Comparison of ENCODE assay signal across 1 cellular context in genomic region chr12:125151284-125151683, GRCh38.
TF ChIP-seq lines count a peak whose summit lies in the region.

No MANE protein-coding gene starts in this region.

TF ChIP-seq in K562, 482 proteins besides CTCF, POLR2A, EP300 and RAD21 (continued from another document and continues in another):
- TF ChIP-seq POLR3G (IDR thresholded peaks at IDR 0.05; ENCODE audit: extremely low read depth, insufficient read length, insufficient replicate concordance) (no peak), MAFF (IDR thresholded peaks at IDR 0.05; ENCODE audit: low read length) (no peak), CXXC5 (CRISPR knock-in tag; IDR thresholded peaks at IDR 0.05) (0 out of 2 replicates have a peak, but pooled peaks have one; percentile 35), MYBL2 (IDR thresholded peaks at IDR 0.05; ENCODE audit: low read depth) (no peak), MYBL2 (CRISPR knock-in tag; IDR thresholded peaks at IDR 0.05; ENCODE audit: borderline replicate concordance) (no peak), DEAF1 (CRISPR knock-in tag; IDR thresholded peaks at IDR 0.05) (no peak), FOSL1 (tag; conservative IDR thresholded peaks at IDR 0.05) (no peak), E2F6 (IDR thresholded peaks at IDR 0.05; ENCODE audit: borderline replicate concordance in 1 of 2, extremely low read depth in 1 of 2, insufficient read depth in 1 of 2, insufficient read length in 1 of 2, low read depth in 1 of 2, low read length in 1 of 2, poor library complexity in 1 of 2, severe bottlenecking in 1 of 2) (no peak), NFE2L1 (tag; IDR thresholded peaks at IDR 0.05; ENCODE audit: borderline replicate concordance, low read depth) (no peak), KLF10 (CRISPR knock-in tag; IDR thresholded peaks at IDR 0.05) (no peak), CSDE1 (IDR thresholded peaks at IDR 0.05) (no peak), SNIP1 (IDR thresholded peaks at IDR 0.05; ENCODE audit: low read depth) (no peak), GTF2F1 (IDR thresholded peaks at IDR 0.05; ENCODE audit: low read depth, low read length) (no peak), TCF7L2 (IDR thresholded peaks at IDR 0.05; ENCODE audit: low read depth, low read length) (no peak), PCBP1 (IDR thresholded peaks at IDR 0.05; ENCODE audit: low read depth, low read length, poor library complexity, severe bottlenecking) (no peak), KHSRP (IDR thresholded peaks at IDR 0.05) (no peak), RUNX1 (IDR thresholded peaks at IDR 0.05; ENCODE audit: low read depth) (no peak), LEF1 (IDR thresholded peaks at IDR 0.05) (no peak), CBFA2T2 (conservative IDR thresholded peaks at IDR 0.05) (peak; percentile 73), MXI1 (IDR thresholded peaks at IDR 0.05; ENCODE audit: low read depth, low read length) (no peak), CBX5 (IDR thresholded peaks at IDR 0.05; ENCODE audit: borderline replicate concordance, low read depth) (no peak), MCM3 (IDR thresholded peaks at IDR 0.05) (no peak), ZNF41 (CRISPR knock-in tag; conservative IDR thresholded peaks at IDR 0.05) (no peak), MED1 (CRISPR knock-in tag; IDR thresholded peaks at IDR 0.05; ENCODE audit: borderline replicate concordance) (no peak), POLR2B (IDR thresholded peaks at IDR 0.05; ENCODE audit: low read depth, partially characterized antibody) (no peak), PHB2 (IDR thresholded peaks at IDR 0.05; ENCODE audit: low read depth) (no peak), EHMT2 (IDR thresholded peaks at IDR 0.05) (no peak), ZNF79 (CRISPR knock-in tag; IDR thresholded peaks at IDR 0.05; ENCODE audit: low read depth) (no peak), PRMT5 (CRISPR knock-in tag; IDR thresholded peaks at IDR 0.05) (no peak), TAF15 (IDR thresholded peaks at IDR 0.05; ENCODE audit: low read depth, low read length) (no peak), CREM (IDR thresholded peaks at IDR 0.05; ENCODE audit: low read depth) (no peak), TFE3 (CRISPR knock-in tag; IDR thresholded peaks at IDR 0.05) (peak; percentile 91), MAX (CRISPR knock-in tag; IDR thresholded peaks at IDR 0.05) (0 out of 2 replicates have a peak, but pooled peaks have one; percentile 47), MEIS2 (IDR thresholded peaks at IDR 0.05; ENCODE audit: partially characterized antibody) (no peak), CHD4 (IDR thresholded peaks at IDR 0.05; ENCODE audit: insufficient read depth, insufficient replicate concordance, low read depth, low read length, poor library complexity, severe bottlenecking) (no peak), YBX1 (IDR thresholded peaks at IDR 0.05) (no peak), MEF2D (tag; conservative IDR thresholded peaks at IDR 0.05; ENCODE audit: low read depth) (no peak), ZNF263 (CRISPR knock-in tag; IDR thresholded peaks at IDR 0.05; ENCODE audit: borderline replicate concordance) (no peak), ZNF507 (tag; conservative IDR thresholded peaks at IDR 0.05) (no peak), GATAD2B (IDR thresholded peaks at IDR 0.05; ENCODE audit: borderline replicate concordance) (no peak), FOXK1 (CRISPR knock-in tag; IDR thresholded peaks at IDR 0.05; ENCODE audit: borderline replicate concordance) (no peak), STAT5A (IDR thresholded peaks at IDR 0.05; ENCODE audit: borderline replicate concordance, low read length) (no peak), SIX5 (IDR thresholded peaks at IDR 0.05; ENCODE audit: borderline replicate concordance in 1 of 2, insufficient read depth in 1 of 2, low read depth in 1 of 2, low read length in 2 of 2) (no peak)
- TF ChIP-seq, protein P1, sequence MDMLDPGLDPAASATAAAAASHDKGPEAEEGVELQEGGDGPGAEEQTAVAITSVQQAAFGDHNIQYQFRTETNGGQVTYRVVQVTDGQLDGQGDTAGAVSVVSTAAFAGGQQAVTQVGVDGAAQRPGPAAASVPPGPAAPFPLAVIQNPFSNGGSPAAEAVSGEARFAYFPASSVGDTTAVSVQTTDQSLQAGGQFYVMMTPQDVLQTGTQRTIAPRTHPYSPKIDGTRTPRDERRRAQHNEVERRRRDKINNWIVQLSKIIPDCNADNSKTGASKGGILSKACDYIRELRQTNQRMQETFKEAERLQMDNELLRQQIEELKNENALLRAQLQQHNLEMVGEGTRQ (CRISPR knock-in tag; IDR thresholded peaks at IDR 0.05) = peak; percentile 96
- TF ChIP-seq, protein P2, sequence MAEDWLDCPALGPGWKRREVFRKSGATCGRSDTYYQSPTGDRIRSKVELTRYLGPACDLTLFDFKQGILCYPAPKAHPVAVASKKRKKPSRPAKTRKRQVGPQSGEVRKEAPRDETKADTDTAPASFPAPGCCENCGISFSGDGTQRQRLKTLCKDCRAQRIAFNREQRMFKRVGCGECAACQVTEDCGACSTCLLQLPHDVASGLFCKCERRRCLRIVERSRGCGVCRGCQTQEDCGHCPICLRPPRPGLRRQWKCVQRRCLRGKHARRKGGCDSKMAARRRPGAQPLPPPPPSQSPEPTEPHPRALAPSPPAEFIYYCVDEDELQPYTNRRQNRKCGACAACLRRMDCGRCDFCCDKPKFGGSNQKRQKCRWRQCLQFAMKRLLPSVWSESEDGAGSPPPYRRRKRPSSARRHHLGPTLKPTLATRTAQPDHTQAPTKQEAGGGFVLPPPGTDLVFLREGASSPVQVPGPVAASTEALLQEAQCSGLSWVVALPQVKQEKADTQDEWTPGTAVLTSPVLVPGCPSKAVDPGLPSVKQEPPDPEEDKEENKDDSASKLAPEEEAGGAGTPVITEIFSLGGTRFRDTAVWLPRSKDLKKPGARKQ (CRISPR knock-in tag; IDR thresholded peaks at IDR 0.05) = no peak
- TF ChIP-seq, protein P3, sequence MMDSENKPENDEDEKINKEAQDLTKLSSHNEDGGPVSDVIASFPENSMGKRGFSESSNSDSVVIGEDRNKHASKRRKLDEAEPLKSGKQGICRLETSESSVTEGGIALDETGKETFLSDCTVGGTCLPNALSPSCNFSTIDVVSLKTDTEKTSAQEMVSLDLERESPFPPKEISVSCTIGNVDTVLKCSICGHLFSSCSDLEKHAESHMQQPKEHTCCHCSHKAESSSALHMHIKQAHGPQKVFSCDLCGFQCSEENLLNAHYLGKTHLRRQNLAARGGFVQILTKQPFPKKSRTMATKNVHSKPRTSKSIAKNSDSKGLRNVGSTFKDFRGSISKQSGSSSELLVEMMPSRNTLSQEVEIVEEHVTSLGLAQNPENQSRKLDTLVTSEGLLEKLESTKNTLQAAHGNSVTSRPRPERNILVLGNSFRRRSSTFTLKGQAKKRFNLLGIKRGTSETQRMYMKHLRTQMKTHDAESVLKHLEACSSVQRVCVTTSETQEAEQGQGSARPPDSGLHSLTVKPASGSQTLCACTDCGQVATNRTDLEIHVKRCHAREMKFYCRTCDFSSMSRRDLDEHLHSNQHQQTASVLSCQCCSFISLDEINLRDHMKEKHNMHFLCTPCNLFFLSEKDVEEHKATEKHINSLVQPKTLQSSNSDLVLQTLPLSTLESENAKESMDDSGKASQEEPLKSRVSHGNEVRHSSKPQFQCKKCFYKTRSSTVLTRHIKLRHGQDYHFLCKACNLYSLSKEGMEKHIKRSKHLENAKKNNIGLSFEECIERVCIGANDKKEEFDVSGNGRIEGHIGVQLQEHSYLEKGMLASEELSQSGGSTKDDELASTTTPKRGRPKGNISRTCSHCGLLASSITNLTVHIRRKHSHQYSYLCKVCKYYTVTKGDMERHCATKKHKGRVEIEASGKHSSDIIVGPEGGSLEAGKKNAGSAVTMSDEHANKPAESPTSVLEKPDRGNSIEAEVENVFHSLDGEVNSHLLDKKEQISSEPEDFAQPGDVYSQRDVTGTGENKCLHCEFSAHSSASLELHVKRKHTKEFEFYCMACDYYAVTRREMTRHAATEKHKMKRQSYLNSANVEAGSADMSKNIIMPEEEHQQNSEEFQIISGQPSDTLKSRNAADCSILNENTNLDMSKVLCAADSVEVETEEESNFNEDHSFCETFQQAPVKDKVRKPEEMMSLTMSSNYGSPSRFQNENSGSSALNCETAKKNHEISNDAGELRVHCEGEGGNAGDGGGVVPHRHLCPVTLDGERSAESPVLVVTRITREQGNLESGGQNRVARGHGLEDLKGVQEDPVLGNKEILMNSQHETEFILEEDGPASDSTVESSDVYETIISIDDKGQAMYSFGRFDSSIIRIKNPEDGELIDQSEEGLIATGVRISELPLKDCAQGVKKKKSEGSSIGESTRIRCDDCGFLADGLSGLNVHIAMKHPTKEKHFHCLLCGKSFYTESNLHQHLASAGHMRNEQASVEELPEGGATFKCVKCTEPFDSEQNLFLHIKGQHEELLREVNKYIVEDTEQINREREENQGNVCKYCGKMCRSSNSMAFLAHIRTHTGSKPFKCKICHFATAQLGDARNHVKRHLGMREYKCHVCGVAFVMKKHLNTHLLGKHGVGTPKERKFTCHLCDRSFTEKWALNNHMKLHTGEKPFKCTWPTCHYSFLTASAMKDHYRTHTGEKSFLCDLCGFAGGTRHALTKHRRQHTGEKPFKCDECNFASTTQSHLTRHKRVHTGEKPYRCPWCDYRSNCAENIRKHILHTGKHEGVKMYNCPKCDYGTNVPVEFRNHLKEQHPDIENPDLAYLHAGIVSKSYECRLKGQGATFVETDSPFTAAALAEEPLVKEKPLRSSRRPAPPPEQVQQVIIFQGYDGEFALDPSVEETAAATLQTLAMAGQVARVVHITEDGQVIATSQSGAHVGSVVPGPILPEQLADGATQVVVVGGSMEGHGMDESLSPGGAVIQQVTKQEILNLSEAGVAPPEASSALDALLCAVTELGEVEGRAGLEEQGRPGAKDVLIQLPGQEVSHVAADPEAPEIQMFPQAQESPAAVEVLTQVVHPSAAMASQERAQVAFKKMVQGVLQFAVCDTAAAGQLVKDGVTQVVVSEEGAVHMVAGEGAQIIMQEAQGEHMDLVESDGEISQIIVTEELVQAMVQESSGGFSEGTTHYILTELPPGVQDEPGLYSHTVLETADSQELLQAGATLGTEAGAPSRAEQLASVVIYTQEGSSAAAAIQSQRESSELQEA (IDR thresholded peaks at IDR 0.05; ENCODE audit: low read depth) = no peak
- TF ChIP-seq, protein P4, sequence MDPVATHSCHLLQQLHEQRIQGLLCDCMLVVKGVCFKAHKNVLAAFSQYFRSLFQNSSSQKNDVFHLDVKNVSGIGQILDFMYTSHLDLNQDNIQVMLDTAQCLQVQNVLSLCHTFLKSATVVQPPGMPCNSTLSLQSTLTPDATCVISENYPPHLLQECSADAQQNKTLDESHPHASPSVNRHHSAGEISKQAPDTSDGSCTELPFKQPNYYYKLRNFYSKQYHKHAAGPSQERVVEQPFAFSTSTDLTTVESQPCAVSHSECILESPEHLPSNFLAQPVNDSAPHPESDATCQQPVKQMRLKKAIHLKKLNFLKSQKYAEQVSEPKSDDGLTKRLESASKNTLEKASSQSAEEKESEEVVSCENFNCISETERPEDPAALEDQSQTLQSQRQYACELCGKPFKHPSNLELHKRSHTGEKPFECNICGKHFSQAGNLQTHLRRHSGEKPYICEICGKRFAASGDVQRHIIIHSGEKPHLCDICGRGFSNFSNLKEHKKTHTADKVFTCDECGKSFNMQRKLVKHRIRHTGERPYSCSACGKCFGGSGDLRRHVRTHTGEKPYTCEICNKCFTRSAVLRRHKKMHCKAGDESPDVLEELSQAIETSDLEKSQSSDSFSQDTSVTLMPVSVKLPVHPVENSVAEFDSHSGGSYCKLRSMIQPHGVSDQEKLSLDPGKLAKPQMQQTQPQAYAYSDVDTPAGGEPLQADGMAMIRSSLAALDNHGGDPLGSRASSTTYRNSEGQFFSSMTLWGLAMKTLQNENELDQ (CRISPR knock-in tag; IDR thresholded peaks at IDR 0.05; ENCODE audit: borderline replicate concordance) = no peak
- TF ChIP-seq, protein P5, sequence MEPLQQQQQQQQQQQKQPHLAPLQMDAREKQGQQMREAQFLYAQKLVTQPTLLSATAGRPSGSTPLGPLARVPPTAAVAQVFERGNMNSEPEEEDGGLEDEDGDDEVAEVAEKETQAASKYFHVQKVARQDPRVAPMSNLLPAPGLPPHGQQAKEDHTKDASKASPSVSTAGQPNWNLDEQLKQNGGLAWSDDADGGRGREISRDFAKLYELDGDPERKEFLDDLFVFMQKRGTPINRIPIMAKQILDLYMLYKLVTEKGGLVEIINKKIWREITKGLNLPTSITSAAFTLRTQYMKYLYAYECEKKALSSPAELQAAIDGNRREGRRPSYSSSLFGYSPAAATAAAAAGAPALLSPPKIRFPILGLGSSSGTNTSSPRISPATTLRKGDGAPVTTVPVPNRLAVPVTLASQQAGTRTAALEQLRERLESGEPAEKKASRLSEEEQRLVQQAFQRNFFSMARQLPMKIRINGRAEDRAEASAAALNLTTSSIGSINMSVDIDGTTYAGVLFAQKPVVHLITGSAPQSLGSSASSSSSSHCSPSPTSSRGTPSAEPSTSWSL (CRISPR knock-in tag; IDR thresholded peaks at IDR 0.05; ENCODE audit: borderline replicate concordance) = no peak
